13 cellular contexts compared by ENCODE assay signal in genomic region chr19:14404322-14404721, GRCh38. TPM values are rescaled to one million over a fixed set of nuclear protein-coding genes. Genes with fewer than 3 reads are reported as not detected.
DNase-seq lines count a peak whose midpoint lies in the region; ATAC-seq and TF ChIP-seq lines count a peak whose summit lies in the region.
"Had no signal": no experiment of that assay in that cellular context is flagged by ENCODE, and none has a peak within 500 bp of the region (broad histone marks: within the 10 kb centered on the region; RNA-seq: fewer than 3 reads in every experiment).

No MANE protein-coding gene starts in this region.

- TF ChIP-seq CTCF in foreskin fibroblast (IDR thresholded peaks at IDR 0.05; ENCODE audit: low read depth, low read length) (no peak), brain microvascular endothelial cell (IDR thresholded peaks at IDR 0.05; ENCODE audit: low read depth, low read length, missing control alignments) (no peak)

- no peak for DNase-seq in activated T-cell treated with anti-CD3 and anti-CD28 coated beads, Interleukin-2, amount 50 U/mL, for 24 hours
- no peak for DNase-seq in activated T-cell treated with anti-CD3 and anti-CD28 coated beads, Interleukin-2, amount 50 U/mL, for 4 hours
- peak; percentile 62 for DNase-seq in NCI-H187 treated with DMSO at 0.1 percent for 48 hours (lab: John Stamatoyannopoulos, UW)
- DNase-seq in stimulated activated effector memory CD8-positive, alpha-beta T cell treated with anti-CD3 and anti-CD28 coated beads, Interleukin-12 subunit alpha, Interleukin-12 subunit beta, amount 100 ng/mL, for 72 hours (ENCODE audit: low spot score in 2 of 2): no peak
- no peak for DNase-seq in foreskin fibroblast
- no peak for DNase-seq in brain microvascular endothelial cell
- DNase-seq: kidney, psoas muscle had no signal

- no peak overlapping the region for H3K4me3 ChIP-seq in foreskin fibroblast (ENCODE audit: low read depth in 1 of 2, low read length in 2 of 2)
- no peak overlapping the region for H3K4me3 ChIP-seq in brain microvascular endothelial cell (ENCODE audit: low read depth, low read length)
- H3K4me3 ChIP-seq: psoas muscle, SK-N-MC, vagina had no signal

- no peak for ATAC-seq in activated T-cell treated with anti-CD3 and anti-CD28 coated beads, Interleukin-2, amount 50 U/mL, for 4 hours
- no peak for ATAC-seq in stimulated activated effector memory CD8-positive, alpha-beta T cell treated with anti-CD3 and anti-CD28 coated beads, Interleukin-12 subunit alpha, Interleukin-12 subunit beta, amount 100 ng/mL, for 72 hours
- ATAC-seq in GM19395 (IDR thresholded peaks at IDR 0.05; ENCODE audit: unreplicated experiment): no peak
- ATAC-seq: psoas muscle had no signal

- peaks cover 14% of the 10 kb centered on the region for H3K4me1 Mint-ChIP-seq in activated T-cell treated with anti-CD3 and anti-CD28 coated beads, Interleukin-2, amount 50 U/mL, for 24 hours (ENCODE audit: low read depth)
- H3K4me1 Mint-ChIP-seq in activated T-cell treated with anti-CD3 and anti-CD28 coated beads, Interleukin-2, amount 50 U/mL, for 4 hours (ENCODE audit: low read depth): peaks cover 12% of the 10 kb centered on the region
- H3K4me1 Mint-ChIP-seq in activated naive CD8-positive, alpha-beta T cell (ENCODE audit: low read depth): peaks cover 10% of the 10 kb centered on the region
- H3K4me1 Mint-ChIP-seq in stimulated activated effector memory CD8-positive, alpha-beta T cell treated with anti-CD3 and anti-CD28 coated beads, Interleukin-12 subunit alpha, Interleukin-12 subunit beta, amount 100 ng/mL, for 72 hours: peaks cover 59% of the 10 kb centered on the region

- H3K4me3 Mint-ChIP-seq in activated T-cell treated with anti-CD3 and anti-CD28 coated beads, Interleukin-2, amount 50 U/mL, for 24 hours: no peak overlapping the region
- no peak overlapping the region for H3K4me3 Mint-ChIP-seq in activated T-cell treated with anti-CD3 and anti-CD28 coated beads, Interleukin-2, amount 50 U/mL, for 4 hours
- no peak overlapping the region for H3K4me3 Mint-ChIP-seq in activated naive CD8-positive, alpha-beta T cell
- H3K4me3 Mint-ChIP-seq in stimulated activated effector memory CD8-positive, alpha-beta T cell treated with anti-CD3 and anti-CD28 coated beads, Interleukin-12 subunit alpha, Interleukin-12 subunit beta, amount 100 ng/mL, for 72 hours: no peak overlapping the region

- H3K27ac ChIP-seq in brain microvascular endothelial cell: no peak overlapping the region
- H3K27ac ChIP-seq: psoas muscle, SK-N-MC, vagina had no signal

- H3K9me3 Mint-ChIP-seq in activated T-cell treated with anti-CD3 and anti-CD28 coated beads, Interleukin-2, amount 50 U/mL, for 24 hours: no peaks in the 10 kb centered on the region
- H3K9me3 Mint-ChIP-seq in activated T-cell treated with anti-CD3 and anti-CD28 coated beads, Interleukin-2, amount 50 U/mL, for 4 hours: no peaks in the 10 kb centered on the region
- H3K9me3 Mint-ChIP-seq in activated naive CD8-positive, alpha-beta T cell (ENCODE audit: low read depth): no peaks in the 10 kb centered on the region
- no peaks in the 10 kb centered on the region for H3K9me3 Mint-ChIP-seq in stimulated activated effector memory CD8-positive, alpha-beta T cell treated with anti-CD3 and anti-CD28 coated beads, Interleukin-12 subunit alpha, Interleukin-12 subunit beta, amount 100 ng/mL, for 72 hours
- H3K9me3 Mint-ChIP-seq: brain had no signal

- peaks cover 62% of the 10 kb centered on the region for H3K36me3 ChIP-seq in brain microvascular endothelial cell (replicated peaks)

- H3K27me3 ChIP-seq in brain microvascular endothelial cell (replicated peaks): no peaks in the 10 kb centered on the region
- H3K27me3 ChIP-seq: vagina had no signal

- peaks cover 94% of the 10 kb centered on the region for H3K36me3 Mint-ChIP-seq in activated T-cell treated with anti-CD3 and anti-CD28 coated beads, Interleukin-2, amount 50 U/mL, for 24 hours (ENCODE audit: low read depth)
- H3K36me3 Mint-ChIP-seq in activated T-cell treated with anti-CD3 and anti-CD28 coated beads, Interleukin-2, amount 50 U/mL, for 4 hours (ENCODE audit: insufficient read depth): peaks cover 36% of the 10 kb centered on the region
- peaks cover 3% of the 10 kb centered on the region for H3K36me3 Mint-ChIP-seq in activated naive CD8-positive, alpha-beta T cell
- H3K36me3 Mint-ChIP-seq in stimulated activated effector memory CD8-positive, alpha-beta T cell treated with anti-CD3 and anti-CD28 coated beads, Interleukin-12 subunit alpha, Interleukin-12 subunit beta, amount 100 ng/mL, for 72 hours: peaks cover 100% of the 10 kb centered on the region

- in situ Hi-C loops in brain microvascular endothelial cell (cut with HindIII; ENCODE audit: low pct_ligation_motif_present, low sequenced_read_pairs): no loop called here

- peak overlapping the region; percentile 77 for H3K27ac Mint-ChIP-seq in activated T-cell treated with anti-CD3 and anti-CD28 coated beads, Interleukin-2, amount 50 U/mL, for 24 hours
- peak overlapping the region; percentile 54 for H3K27ac Mint-ChIP-seq in activated naive CD8-positive, alpha-beta T cell
- H3K27ac Mint-ChIP-seq in stimulated activated effector memory CD8-positive, alpha-beta T cell treated with anti-CD3 and anti-CD28 coated beads, Interleukin-12 subunit alpha, Interleukin-12 subunit beta, amount 100 ng/mL, for 72 hours: peak overlapping the region; percentile 67

- H3K27me3 Mint-ChIP-seq in activated T-cell treated with anti-CD3 and anti-CD28 coated beads, Interleukin-2, amount 50 U/mL, for 24 hours: no peaks in the 10 kb centered on the region
- no peaks in the 10 kb centered on the region for H3K27me3 Mint-ChIP-seq in activated T-cell treated with anti-CD3 and anti-CD28 coated beads, Interleukin-2, amount 50 U/mL, for 4 hours (ENCODE audit: low read depth)
- H3K27me3 Mint-ChIP-seq in activated naive CD8-positive, alpha-beta T cell: no peaks in the 10 kb centered on the region

RNA-seq across cellular contexts. Expression of gene DDX39A, which starts 14.8 kb away (rescaled TPM):
- 100 to 1,000 TPM; 538 to 557 (median 548) TPM for total RNA-seq in activated T-cell treated with anti-CD3 and anti-CD28 coated beads, Interleukin-2, amount 50 U/mL, for 4 hours

RNA-seq across cellular contexts. Expression of gene ADGRE5, which starts 23.1 kb away (rescaled TPM):
- 100 to 1,000 TPM; 217 to 280 (median 218) TPM for total RNA-seq in activated T-cell treated with anti-CD3 and anti-CD28 coated beads, Interleukin-2, amount 50 U/mL, for 4 hours

RNA-seq across cellular contexts. Expression of gene PKN1, which starts 28.8 kb away (rescaled TPM):
- total RNA-seq in activated T-cell treated with anti-CD3 and anti-CD28 coated beads, Interleukin-2, amount 50 U/mL, for 4 hours: 100 to 1,000 TPM; 171 to 213 (median 197) TPM
